ENCODE assay signal across 29 cellular contexts in the genomic region with DNA sequence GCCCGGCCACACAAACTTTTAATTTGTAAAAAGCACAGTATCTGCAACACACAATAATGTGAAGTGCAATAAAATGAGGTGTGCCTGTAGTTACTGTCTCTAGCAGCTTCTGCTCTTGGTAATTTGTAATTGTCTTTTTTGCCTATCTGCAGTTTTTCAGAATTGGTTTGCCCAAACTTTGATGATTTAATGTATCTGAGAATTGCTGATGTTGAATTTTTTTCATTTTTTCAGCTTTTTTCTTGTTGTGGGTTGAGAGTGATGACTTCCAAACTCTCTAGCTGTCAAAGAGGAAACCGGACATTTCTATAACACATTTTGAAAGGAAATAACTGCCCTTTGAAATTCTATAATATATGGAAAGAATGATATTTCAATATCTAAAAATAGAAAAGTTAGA.
"Had no signal": no experiment of that assay in that cellular context is flagged by ENCODE, and none has a peak within 500 bp of the region (broad histone marks: within the 10 kb centered on the region; RNA-seq: fewer than 3 reads in every experiment).

No MANE protein-coding gene starts in this region.

- H3K27me3 ChIP-seq: colonic mucosa, dorsolateral prefrontal cortex, esophagus muscularis mucosa, esophagus squamous epithelium, foreskin keratinocyte, gastrocnemius medialis, gastroesophageal sphincter, heart left ventricle, heart right ventricle had no signal

- FAIRE-seq: colon, endometrium, endothelial cell of umbilical vein, frontal cortex had no signal

- H3K27me3 Mint-ChIP-seq: dendritic cell treated with granulocyte-macrophage colony-stimulating factor and Interleukin-4, amounts not matched to agents 40 ng/mL and 50 ng/mL, for 4 days; effector memory CD8-positive, alpha-beta T cell had no signal

- H3K27ac ChIP-seq: colonic mucosa, coronary artery, dorsolateral prefrontal cortex, epithelial cell of prostate, esophagus muscularis mucosa, esophagus squamous epithelium, foreskin keratinocyte, gastrocnemius medialis, gastroesophageal sphincter, heart left ventricle, heart right ventricle had no signal

- H3K27ac Mint-ChIP-seq: dendritic cell treated with granulocyte-macrophage colony-stimulating factor and Interleukin-4, amounts not matched to agents 40 ng/mL and 50 ng/mL, for 4 days; effector memory CD8-positive, alpha-beta T cell; endodermal cell had no signal

- H3K4me3 ChIP-seq: colonic mucosa, coronary artery, dorsolateral prefrontal cortex, esophagus muscularis mucosa, esophagus squamous epithelium, gastrocnemius medialis, gastroesophageal sphincter, heart left ventricle, heart right ventricle had no signal

- ATAC-seq: effector memory CD8-positive, alpha-beta T cell; esophagus mucosa; foreskin keratinocyte; gastrocnemius medialis; gastroesophageal sphincter; heart left ventricle; heart right ventricle had no signal

- H3K4me3 Mint-ChIP-seq: dendritic cell treated with granulocyte-macrophage colony-stimulating factor and Interleukin-4, amounts not matched to agents 40 ng/mL and 50 ng/mL, for 4 days; effector memory CD8-positive, alpha-beta T cell; endodermal cell had no signal

- DNase-seq: colonic mucosa; cortex of kidney; dermis blood vessel endothelial cell; dorsolateral prefrontal cortex; effector CD4-positive, alpha-beta T cell; effector CD8-positive, alpha-beta T cell; effector memory CD4-positive, alpha-beta T cell; effector memory CD8-positive, alpha-beta T cell; endodermal cell; erythroblast; esophagus squamous epithelium; foreskin fibroblast; foreskin keratinocyte; foreskin melanocyte; gastrocnemius medialis; glutamatergic neuron; head of caudate nucleus; heart left ventricle; heart right ventricle had no signal

- H3K4me1 Mint-ChIP-seq: endodermal cell had no signal

- H3K9me3 ChIP-seq: colonic mucosa, esophagus squamous epithelium, gastrocnemius medialis, gastroesophageal sphincter had no signal

- H3K36me3 ChIP-seq: colonic mucosa, esophagus muscularis mucosa, esophagus squamous epithelium, gastrocnemius medialis, gastroesophageal sphincter, heart left ventricle, heart right ventricle had no signal

- H3K4me1 ChIP-seq: colonic mucosa, esophagus muscularis mucosa, esophagus squamous epithelium, foreskin keratinocyte, gastrocnemius medialis, gastroesophageal sphincter, heart left ventricle, heart right ventricle had no signal
